In the genomic region with DNA sequence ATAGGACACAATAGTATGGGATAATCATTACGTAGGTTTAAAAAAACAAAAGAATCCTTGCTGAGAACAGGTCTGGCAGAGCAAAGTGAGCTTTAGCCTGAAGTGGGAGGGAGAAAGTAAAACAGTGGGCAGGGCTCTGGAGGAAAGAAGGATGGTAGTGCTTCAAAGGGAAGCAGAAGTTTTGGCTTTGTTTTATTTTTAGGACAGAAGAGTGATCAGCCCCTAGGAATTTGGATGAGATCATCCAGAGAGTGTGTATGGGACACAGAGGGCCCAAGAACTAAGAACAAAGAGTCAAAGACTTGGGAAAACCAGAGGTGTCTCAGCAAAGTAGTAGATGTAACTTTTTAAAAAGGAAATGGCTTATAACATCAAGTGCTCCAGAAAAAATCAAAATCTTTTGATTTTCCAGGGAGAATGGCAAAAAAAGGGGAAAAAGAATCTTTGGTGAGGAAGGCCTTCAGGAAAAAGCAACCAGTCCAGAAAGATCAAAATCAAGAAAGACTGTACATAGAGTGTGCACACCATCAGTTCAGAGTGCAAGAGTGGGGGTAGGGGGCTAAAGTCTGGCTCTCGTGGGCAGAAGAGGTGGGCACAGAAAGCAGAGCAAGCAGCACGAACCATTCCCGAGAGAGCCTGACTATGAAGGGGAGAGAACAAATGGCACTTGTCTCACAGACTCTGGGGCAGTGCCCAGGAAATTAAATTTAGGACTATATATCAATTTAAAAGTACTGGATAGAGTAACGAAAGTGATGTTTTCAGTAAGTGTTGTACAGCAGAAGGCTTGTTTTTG, we compare ENCODE assay signal across 8 cellular contexts. TPM values are rescaled to one million over a fixed set of nuclear protein-coding genes. Genes with fewer than 3 reads are reported as not detected.
DNase-seq lines count a peak whose midpoint lies in the region; FAIRE-seq and TF ChIP-seq lines count a peak whose summit lies in the region.

No MANE protein-coding gene starts in this region.

- H4K8ac ChIP-seq in H1 (ENCODE audit: extremely low read depth, insufficient read depth, low read length) (no peak overlapping the region), mesendoderm (ENCODE audit: low read depth, low read length) (no peak overlapping the region)

- peaks cover 9% of the 10 kb centered on the region for H3K79me1 ChIP-seq in H1 (ENCODE audit: low read depth, low read length)
- H3K79me1 ChIP-seq in mesendoderm (ENCODE audit: low read length): peaks cover 13% of the 10 kb centered on the region

- no peak overlapping the region for H3K56ac ChIP-seq in H1 (replicated peaks; ENCODE audit: insufficient read length, low read depth, low read length)
- H3K56ac ChIP-seq in mesendoderm (ENCODE audit: low read length): peak overlapping the region; percentile 58

- no peak overlapping the region for H2BK12ac ChIP-seq in H1 (ENCODE audit: low read depth, low read length)

- H2BK5ac ChIP-seq in H1 (ENCODE audit: low read depth, low read length) (no peak overlapping the region), mesendoderm (ENCODE audit: low read length) (no peak overlapping the region)

- no peak for TF ChIP-seq POLR2A in H1 (IDR thresholded peaks at IDR 0.05; ENCODE audit: control extremely low read depth in 1 of 2, low read depth in 2 of 2, low read length in 2 of 2)

- H3K9me3 ChIP-seq in A673 (ENCODE audit: low read depth, low read length, poor library complexity, severe bottlenecking): no peaks in the 10 kb centered on the region
- no peaks in the 10 kb centered on the region for H3K9me3 ChIP-seq in H1 (ENCODE audit: insufficient read depth in 2 of 2, low read depth in 1 of 2, low read length in 1 of 2)

- H3K18ac ChIP-seq in H1 (ENCODE audit: extremely low read depth, low read length) (no peak overlapping the region), mesendoderm (ENCODE audit: low read length) (no peak overlapping the region)

- H2AFZ ChIP-seq in H1 (ENCODE audit: low read length): no peak overlapping the region

- H3K9ac ChIP-seq in H1 (replicated peaks in 1 of 4; ENCODE audit: extremely low read depth in 1 of 4, low read depth in 3 of 4, low read length in 3 of 4): peak overlapping the region in 1 of 4 experiments; percentile 28; a peak in 1 of 7 replicates
- H3K9ac ChIP-seq in mesendoderm (ENCODE audit: low read length): peak overlapping the region; percentile 3

- TF ChIP-seq EP300 in H1 (IDR thresholded peaks at IDR 0.05; ENCODE audit: borderline replicate concordance in 1 of 2, low read depth in 2 of 2, low read length in 2 of 2): no peak

- H3K4me3 ChIP-seq in A673 (ENCODE audit: low read depth, low read length, poor library complexity, severe bottlenecking) (no peak overlapping the region), H1 (ENCODE audit: extremely low read depth in 1 of 4, insufficient read depth in 2 of 4, low read depth in 3 of 4, low read length in 4 of 4) (no peak overlapping the region), mesendoderm (ENCODE audit: low read length) (no peak overlapping the region)

- TF ChIP-seq CTCF in A673 (conservative IDR thresholded peaks at IDR 0.05; ENCODE audit: low read depth, low read length) (no peak), H1 (IDR thresholded peaks at IDR 0.05; ENCODE audit: control extremely low read depth in 1 of 3, insufficient read depth in 1 of 3, low read depth in 1 of 3, low read length in 3 of 3) (no peak), GM13976 (IDR thresholded peaks at IDR 0.05; ENCODE audit: borderline replicate concordance, control extremely low read depth, extremely low read depth, insufficient read depth, missing control alignments) (no peak)

- DNase-seq in A673 (ENCODE audit: low spot score): peak; percentile 62
- peak; percentile 10 to 29 for DNase-seq in Kasumi-1 (lab: John Stamatoyannopoulos, UW)
- DNase-seq in H1 (ENCODE audit: low read depth in 1 of 2, low spot score in 2 of 2): peak in 1 of 2 experiments; percentile 23
- DNase-seq in mesendoderm: peak; percentile 89
- DNase-seq in GM13976 (ENCODE audit: low spot score): no peak
- no peak for DNase-seq in DMS53 treated with DMSO at 0.1 percent for 48 hours (lab: John Stamatoyannopoulos, UW; ENCODE audit: unreplicated experiment)
- no peak for DNase-seq in activated gamma-delta T cell (lab: John Stamatoyannopoulos, UW)
- no peak for DNase-seq in HuH-7.5 (ENCODE audit: low spot score)

- intact Hi-C loops in A673 (cut with micrococcal nuclease; ENCODE audit: unreplicated experiment): no loop called here

- H2AK5ac ChIP-seq in H1 (ENCODE audit: low read depth, low read length) (no peak overlapping the region), mesendoderm (ENCODE audit: low read length) (no peak overlapping the region)

- no peak overlapping the region for H2BK20ac ChIP-seq in H1 (ENCODE audit: low read length)

- POLR2A ChIA-PET in A673 (lab: Charles Lee; ENCODE audit: low non-redundant PET) (no interaction called here), H1 (lab: Charles Lee; ENCODE audit: partially characterized antibody) (interaction anchor here (0.7 kb wide), 1 partner anchor 44 kb away, joined by 3 read pairs; no protein-coding TSS in a partner anchor)

- H4K91ac ChIP-seq in H1 (replicated peaks; ENCODE audit: insufficient read length, low read length): no peak overlapping the region

- no peak overlapping the region for H3K4me2 ChIP-seq in H1 (ENCODE audit: insufficient read depth in 1 of 2, low read depth in 2 of 2, low read length in 2 of 2)
- no peak overlapping the region for H3K4me2 ChIP-seq in mesendoderm (ENCODE audit: low read length)

- H2BK120ac ChIP-seq in H1 (replicated peaks; ENCODE audit: low read depth, low read length) (no peak overlapping the region), mesendoderm (ENCODE audit: low read depth, low read length) (no peak overlapping the region)

- H3K23ac ChIP-seq in H1 (ENCODE audit: insufficient read length) (no peak overlapping the region), mesendoderm (ENCODE audit: low read length) (no peak overlapping the region)

- CTCF ChIA-PET in A673 (lab: Charles Lee) (no interaction called here), H1 (lab: Charles Lee; ENCODE audit: partially characterized antibody) (no interaction called here)

- peaks cover 3 to 85% of the 10 kb centered on the region in 2 experiments for H3K79me2 ChIP-seq in H1 (ENCODE audit: control insufficient read depth in 1 of 2, insufficient read depth in 2 of 2, low read length in 2 of 2)
- peaks cover 34% of the 10 kb centered on the region for H3K79me2 ChIP-seq in mesendoderm (ENCODE audit: control insufficient read depth, insufficient read depth, low read length)

- H3K27me3 ChIP-seq in A673 (replicated peaks; ENCODE audit: insufficient read depth, low read depth, low read length, poor library complexity): no peaks in the 10 kb centered on the region
- no peaks in the 10 kb centered on the region for H3K27me3 ChIP-seq in H1 (replicated peaks in 1 of 4; ENCODE audit: control insufficient read depth in 3 of 4, extremely low read depth in 1 of 4, insufficient read depth in 3 of 4, low read length in 3 of 4)
- no peaks in the 10 kb centered on the region for H3K27me3 ChIP-seq in mesendoderm (ENCODE audit: insufficient read depth, low read length, poor library complexity)

- H4K20me1 ChIP-seq in H1 (replicated peaks in 1 of 2; ENCODE audit: control insufficient read depth in 1 of 2, insufficient read depth in 2 of 2, low read length in 2 of 2): peaks cover 12 to 16% of the 10 kb centered on the region in 2 experiments

- TF ChIP-seq RAD21 in H1 (IDR thresholded peaks at IDR 0.05 in 1 of 2, conservative IDR thresholded peaks at IDR 0.05 in 1 of 2; ENCODE audit: low read depth in 2 of 2, low read length in 2 of 2): no peak

- BruUV-seq in A673 (replicated peaks; lab: Mats Ljungman, UMichigan): no TSS peak

- H3K27ac ChIP-seq in A673 (ENCODE audit: low read depth, low read length, poor library complexity, severe bottlenecking) (no peak overlapping the region), H1 (ENCODE audit: low read depth, low read length) (no peak overlapping the region), mesendoderm (ENCODE audit: low read depth, low read length) (no peak overlapping the region)

- H3K14ac ChIP-seq in H1 (ENCODE audit: insufficient read length): no peak overlapping the region

- H3K4ac ChIP-seq in H1 (replicated peaks; ENCODE audit: insufficient read length, low read depth, low read length): no peak overlapping the region
- H3K4ac ChIP-seq in mesendoderm (ENCODE audit: low read depth, low read length): no peak overlapping the region

- H4K5ac ChIP-seq in H1 (ENCODE audit: insufficient read length, low read depth, low read length) (no peak overlapping the region), mesendoderm (ENCODE audit: low read length) (no peak overlapping the region)

- WGBS in H1 (ENCODE audit: extremely low coverage in 1 of 2, insufficient coverage in 1 of 2, insufficient read length in 1 of 2, insufficient replicate concordance in 2 of 2, low coverage in 1 of 2, low lambda C conversion rate in 2 of 2, missing lambda C conversion rate in 1 of 2), 2 experiments: 85% methylated on average over 5 of the region's 5 CpGs; no CpG with 5 or more reads in 1 of the 2 experiments
- no CpG with 5 or more reads among the region's 5 CpGs for WGBS in mesendoderm (ENCODE audit: extremely low coverage, insufficient coverage, low lambda C conversion rate)

- no peak for FAIRE-seq in H1 (lab: Jason Lieb, UNC)

- H3K4me1 ChIP-seq in A673 (ENCODE audit: insufficient read depth, low read length, poor library complexity, severe bottlenecking): peaks cover 20% of the 10 kb centered on the region
- peaks cover 0 to 2% (median 0%) of the 10 kb centered on the region in 4 experiments; a peak in 4 of 7 replicates for H3K4me1 ChIP-seq in H1 (replicated peaks in 1 of 4; ENCODE audit: control insufficient read depth in 3 of 4, insufficient read depth in 4 of 4, low read length in 3 of 4)
- H3K4me1 ChIP-seq in mesendoderm (ENCODE audit: control insufficient read depth, low read depth, low read length): peaks cover under 1% of the 10 kb centered on the region

- H3K36me3 ChIP-seq in A673 (ENCODE audit: insufficient read depth, low read length, poor library complexity, severe bottlenecking): no peaks in the 10 kb centered on the region
- H3K36me3 ChIP-seq in H1 (ENCODE audit: control insufficient read depth in 2 of 4, insufficient read depth in 4 of 4, low read length in 3 of 4): no peaks in the 10 kb centered on the region
- H3K36me3 ChIP-seq in mesendoderm (ENCODE audit: control insufficient read depth, insufficient read depth, low read length): no peaks in the 10 kb centered on the region

- H2BK15ac ChIP-seq in H1 (ENCODE audit: low read length): no peak overlapping the region
- H2BK15ac ChIP-seq in mesendoderm (replicated peaks; ENCODE audit: low read depth): no peak overlapping the region

- in situ Hi-C loops in GM13976 (cut with MboI; ENCODE audit: low sequenced_read_pairs, unreplicated experiment): no loop called here

- H3K23me2 ChIP-seq in H1 (ENCODE audit: low read depth, low read length): no peaks in the 10 kb centered on the region

RNA-seq across cellular contexts. Expression of a gene that starts 30.1 kb away (rescaled TPM):
- total RNA-seq in A673 (2021): 136 and 139 TPM in 2 replicates
- total RNA-seq in H1 (2021; fragmentation: NEBNext Ultra II Directional; extraction: Animal tissue kit (Norgen Biotek cat#: 25700)): 95.8 and 101 TPM in 2 replicates
- 20.9 and 28.1 TPM in 2 replicates for polyA plus RNA-seq in H1 (2011; rRNA removed)
- 28.5 TPM for polyA plus RNA-seq in H1 (2011; cell fraction: cytosol; rRNA removed)
- 32.3 TPM for polyA plus RNA-seq in H1 (2011; cell fraction: nucleus; rRNA removed)
- 38.2 to 61.7 TPM (median 47.8 TPM) in 4 replicates for polyA plus RNA-seq in H1 (2012, experiment 1 of 2)
- polyA plus RNA-seq in H1 (2012, experiment 2 of 2): 8.1 TPM
- polyA plus RNA-seq in H1 (2013, experiment 1 of 2): 33.8 TPM
- polyA plus RNA-seq in H1 (2013, experiment 2 of 2): 35.8 TPM
- 84.6 and 115 TPM in 2 replicates for polyA minus RNA-seq in H1 (2011; rRNA and poly(A)+ RNA removed)
- polyA minus RNA-seq in H1 (2011; cell fraction: cytosol; rRNA and poly(A)+ RNA removed): 21.4 TPM
- polyA minus RNA-seq in H1 (2011; cell fraction: nucleus; rRNA and poly(A)+ RNA removed): 25.4 TPM
- polyA plus RNA-seq in mesendoderm (2013, experiment 1 of 2): 35.4 TPM
- 37.6 TPM for polyA plus RNA-seq in mesendoderm (2013, experiment 2 of 2)

Comparison
In these comparisons a context has a peak if more than half of its experiments do, and no peak if none do; other contexts are left out.
1. DNase-seq: peak in A673 (single experiment), Kasumi-1 (2 of 2) and mesendoderm (single experiment); none in GM13976 (single experiment), DMS53 treated with DMSO at 0.1 percent for 48 hours (single experiment), activated gamma-delta T cell (single experiment) and HuH-7.5 (single experiment).